In genomic region chr1:152448095-152448494, GRCh38 we compare ENCODE assay signal across 18 cellular contexts. TPM values are rescaled to one million over a fixed set of nuclear protein-coding genes. Genes with fewer than 3 reads are reported as not detected.
DNase-seq lines count a peak whose midpoint lies in the region; ATAC-seq and TF ChIP-seq lines count a peak whose summit lies in the region.
"Had no signal": no experiment of that assay in that cellular context is flagged by ENCODE, and none has a peak within 500 bp of the region (broad histone marks: within the 10 kb centered on the region; RNA-seq: fewer than 3 reads in every experiment).

No MANE protein-coding gene starts in this region.

- H3K27me3 ChIP-seq in IMR-90 (ENCODE audit: control insufficient read depth, insufficient read depth, low read length): no peaks in the 10 kb centered on the region
- no peaks in the 10 kb centered on the region for H3K27me3 ChIP-seq in sigmoid colon
- H3K27me3 ChIP-seq: MG63 had no signal

- H3K9me3 ChIP-seq in IMR-90 (ENCODE audit: control insufficient read depth, insufficient read depth, low read length): no peaks in the 10 kb centered on the region
- no peaks in the 10 kb centered on the region for H3K9me3 ChIP-seq in sigmoid colon
- H3K9me3 ChIP-seq: MG63 had no signal

- no CpG with 5 or more reads among the region's 2 CpGs for WGBS in IMR-90 (ENCODE audit: extremely low coverage in 2 of 2, insufficient read length in 1 of 2), 2 experiments
- WGBS in sigmoid colon, 2 donors: 39 to 50% methylated on average over 2 of the region's 2 CpGs

- no peaks in the 10 kb centered on the region for H3K4me1 ChIP-seq in IMR-90 (ENCODE audit: control insufficient read depth, insufficient read depth, low read length)
- H3K4me1 ChIP-seq in sigmoid colon: peaks cover 0 to 22% (median 10%) of the 10 kb centered on the region in 4 donors

- H2BK20ac ChIP-seq in IMR-90 (ENCODE audit: low read depth, low read length): no peak overlapping the region

- no peak for DNase-seq in IMR-90
- DNase-seq in MV-4-11 (lab: John Stamatoyannopoulos, UW): peak; percentile 75
- peak; percentile 9 for DNase-seq in amniotic epithelial cell (ENCODE audit: low read depth)
- DNase-seq in sigmoid colon: peak; percentile 83
- no peak for DNase-seq in COLO668 (lab: John Stamatoyannopoulos, UW; ENCODE audit: unreplicated experiment)
- DNase-seq in NCI-H2029 treated with DMSO at 0.1 percent for 48 hours (lab: John Stamatoyannopoulos, UW): no peak
- DNase-seq in posterior vena cava (ENCODE audit: low spot score): no peak
- DNase-seq: DMS153, KBM-7, MG63, NCI-H1436 treated with DMSO at 0.1 percent for 48 hours, NCI-H2107, NCI-H345, NCI-H69, PC-3, T-helper 1 cell had no signal

- TF ChIP-seq RAD21 in IMR-90 (IDR thresholded peaks at IDR 0.05; ENCODE audit: low read length): no peak

- no peaks in the 10 kb centered on the region for H4K20me1 ChIP-seq in IMR-90 (ENCODE audit: insufficient read depth, low read length)

- no peak overlapping the region for H4K91ac ChIP-seq in IMR-90 (ENCODE audit: insufficient read depth, low read depth, low read length)

- BruUV-seq in IMR-90 (replicated peaks; lab: Mats Ljungman, UMichigan): no TSS peak

- TF ChIP-seq EP300 in sigmoid colon (IDR thresholded peaks at IDR 0.05): peak in 1 of 4 donors; percentile 7

- H3K79me1 ChIP-seq in IMR-90 (ENCODE audit: low read depth in 1 of 2, low read length in 2 of 2): no peaks in the 10 kb centered on the region

- no peaks in the 10 kb centered on the region for H3K9me1 ChIP-seq in IMR-90 (ENCODE audit: insufficient read depth, low read length)

- H2BK15ac ChIP-seq in IMR-90 (ENCODE audit: low read depth, low read length): no peak overlapping the region

- no peak for ATAC-seq in IMR-90 (ENCODE audit: low read depth)
- ATAC-seq: HCT116, PC-3 had no signal

- no peak overlapping the region for H2AK9ac ChIP-seq in IMR-90 (replicated peaks; ENCODE audit: low read depth, low read length, poor library complexity)

- H3K9ac ChIP-seq in IMR-90 (ENCODE audit: low read depth, low read length): no peak overlapping the region

- no peak overlapping the region for H3K14ac ChIP-seq in IMR-90 (replicated peaks; ENCODE audit: low read depth, low read length)

- CTCF ChIA-PET in IMR-90 (lab: Yijun Ruan, JAX): interaction anchor here (1.4 kb wide), 1 partner anchor 12 kb away, joined by 3 read pairs; no protein-coding TSS in a partner anchor

- no peak overlapping the region for H3K23ac ChIP-seq in IMR-90 (ENCODE audit: low read depth, low read length)

- H4K5ac ChIP-seq in IMR-90 (ENCODE audit: low read depth, low read length): no peak overlapping the region

- H3K36me3 ChIP-seq in IMR-90 (ENCODE audit: control insufficient read depth, insufficient read depth, low read length) (no peaks in the 10 kb centered on the region), sigmoid colon (no peaks in the 10 kb centered on the region)
- H3K36me3 ChIP-seq: MG63 had no signal

- no peak overlapping the region for H2BK5ac ChIP-seq in IMR-90 (ENCODE audit: low read depth, low read length, poor library complexity, severe bottlenecking)

- no peak overlapping the region for H3K56ac ChIP-seq in IMR-90 (ENCODE audit: extremely low read depth, insufficient read depth, low read length)

- H3K4me3 ChIP-seq in IMR-90 (ENCODE audit: insufficient read depth, low read depth, low read length) (no peak overlapping the region), sigmoid colon (no peak overlapping the region)
- H3K4me3 ChIP-seq: MG63 had no signal

- H2AK5ac ChIP-seq in IMR-90 (ENCODE audit: low read depth, low read length): no peak overlapping the region

- no peak overlapping the region for H2BK120ac ChIP-seq in IMR-90 (ENCODE audit: low read depth, low read length)

- H3K4ac ChIP-seq in IMR-90 (ENCODE audit: low read depth, low read length): no peak overlapping the region

- H2AFZ ChIP-seq in IMR-90 (replicated peaks; ENCODE audit: low read length, poor library complexity): peak overlapping the region; percentile 23

- in situ Hi-C loops in IMR-90 (cut with MboI; ENCODE audit: low sequenced_read_pairs): loop anchor here (10.0 kb wide), 1 partner anchor 393 kb away; no protein-coding TSS in a partner anchor

- H3K27ac ChIP-seq in IMR-90 (ENCODE audit: insufficient read depth, low read length) (no peak overlapping the region), sigmoid colon (peak overlapping the region in 3 of 4 donors; percentile 40 to 71 (median 58))

- H3K18ac ChIP-seq in IMR-90 (ENCODE audit: low read depth, low read length): no peak overlapping the region

- intact Hi-C loops in IMR-90 (cut with micrococcal nuclease) (no loop called here), sigmoid colon (cut with DNase I) (no loop called here), posterior vena cava (cut with DNase I) (loop anchor here (10.0 kb wide), 2 partner anchors 303 to 383 kb away; no protein-coding TSS in a partner anchor)

- POLR2A ChIA-PET in IMR-90 (lab: Charles Lee; ENCODE audit: unreplicated experiment): no interaction called here

- H3K4me2 ChIP-seq in IMR-90 (ENCODE audit: low read depth, low read length): no peak overlapping the region

- TF ChIP-seq POLR2A in IMR-90 (IDR thresholded peaks at IDR 0.05; ENCODE audit: low read depth, low read length) (no peak), sigmoid colon (IDR thresholded peaks at IDR 0.05) (no peak)

- TF ChIP-seq CTCF in IMR-90 (conservative IDR thresholded peaks at IDR 0.05; ENCODE audit: low read depth, low read length): no peak
- TF ChIP-seq CTCF in sigmoid colon (IDR thresholded peaks at IDR 0.05): no peak

- no peak overlapping the region for H4K8ac ChIP-seq in IMR-90 (ENCODE audit: low read depth in 2 of 2, low read length in 2 of 2)

- dilution Hi-C loops in IMR-90 (cut with HindIII; ENCODE audit: low sequenced_read_pairs, unreplicated experiment): no loop called here

TF ChIP-seq in IMR-90, 13 proteins besides CTCF, POLR2A, EP300 and RAD21:
- TF ChIP-seq MAZ (IDR thresholded peaks at IDR 0.05; ENCODE audit: borderline replicate concordance, low read depth, low read length): no peak
- TF ChIP-seq ELK1 (IDR thresholded peaks at IDR 0.05; ENCODE audit: borderline replicate concordance, low read depth, low read length): no peak
- TF ChIP-seq CHD1 (IDR thresholded peaks at IDR 0.05; ENCODE audit: low read depth, low read length): no peak
- TF ChIP-seq RFX5 (IDR thresholded peaks at IDR 0.05; ENCODE audit: low read depth, low read length): no peak
- no peak for TF ChIP-seq RCOR1 (IDR thresholded peaks at IDR 0.05; ENCODE audit: insufficient replicate concordance, low read length)
- no peak for TF ChIP-seq FOS (IDR thresholded peaks at IDR 0.05; ENCODE audit: low read depth, low read length)

RNA-seq across cellular contexts. Expression of gene CRNN, which starts 34.0 kb away (rescaled TPM):
- not detected in 2 replicates for total RNA-seq in IMR-90 (2012; rRNA removed)
- not detected in 2 replicates for polyA plus RNA-seq in IMR-90 (2012; rRNA removed)
- polyA plus RNA-seq in IMR-90 (2012; cell fraction: cytosol; rRNA removed): not detected in 2 replicates
- not detected in 2 replicates for polyA plus RNA-seq in IMR-90 (2012; cell fraction: nucleus; rRNA removed; ENCODE audit: low replicate concordance)
- total RNA-seq in sigmoid colon: not detected
- polyA plus RNA-seq in sigmoid colon: 1 to 10 TPM in 1 of 3 donors, under 1 TPM in 1, not detected in 1; 0.61 to 3.6 TPM
- not detected for total RNA-seq in posterior vena cava
- total RNA-seq: PC-3 had no signal
- polyA plus RNA-seq: BJ had no signal

Comparison
In these comparisons a context has a peak if more than half of its experiments do, and no peak if none do; other contexts are left out.
1. DNase-seq: peak in MV-4-11 (single experiment), amniotic epithelial cell (single experiment) and sigmoid colon (single experiment); none in IMR-90 (single experiment), COLO668 (single experiment), NCI-H2029 treated with DMSO at 0.1 percent for 48 hours (single experiment) and posterior vena cava (single experiment).
2. intact Hi-C loops: an anchor here in posterior vena cava (10.0 kb wide); none called in IMR-90 and sigmoid colon.